Comparison of ENCODE assay signal across 1 cellular context in the genomic region with DNA sequence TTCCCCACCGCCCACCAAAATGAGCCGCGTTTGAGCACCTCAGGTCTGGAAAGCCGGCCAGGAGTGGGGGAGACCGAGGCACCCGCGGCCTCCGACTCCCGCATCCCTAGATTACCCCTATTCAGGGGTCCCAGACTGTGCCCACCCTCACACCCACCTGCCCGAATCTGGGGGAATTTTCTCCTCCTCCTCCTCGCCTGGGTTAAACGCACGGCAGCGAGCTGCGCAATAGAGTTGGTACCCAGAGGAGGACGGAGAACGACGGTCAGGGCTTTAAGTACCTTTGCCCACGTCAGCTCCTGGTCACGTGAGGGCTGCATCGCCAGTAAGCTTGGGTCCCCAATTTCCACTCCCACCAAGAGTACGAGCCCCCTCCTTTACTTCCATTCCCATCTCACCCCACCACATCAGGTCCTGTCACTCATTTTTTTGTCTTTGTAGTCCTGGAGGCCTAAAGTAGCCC.
A peak's percentile ranks its signal among the peaks of the same experiment; 100 is the strongest.
TF ChIP-seq lines count a peak whose summit lies in the region.

A gene (minus strand): TSS at position 250 of the 463 bp plus-strand sequence. CDS start 2,262 bp downstream, outside the sequence.

TF ChIP-seq in H1, 55 proteins besides CTCF, POLR2A, EP300 and RAD21:
- TF ChIP-seq CBX8 (IDR thresholded peaks at IDR 0.05; ENCODE audit: borderline replicate concordance, low read depth, low read length) (no peak), TAF1 (IDR thresholded peaks at IDR 0.05; ENCODE audit: low read depth, low read length) (peak; percentile 66), CBX5 (IDR thresholded peaks at IDR 0.05; ENCODE audit: low read depth, low read length) (no peak), EGR1 (IDR thresholded peaks at IDR 0.05; ENCODE audit: borderline replicate concordance, low read depth, low read length) (no peak), PHF8 (conservative IDR thresholded peaks at IDR 0.05; ENCODE audit: low read depth, low read length) (peak; percentile 66), SAP30 (IDR thresholded peaks at IDR 0.05; ENCODE audit: insufficient read depth, insufficient replicate concordance, low read length) (no peak), POLR2AphosphoS5 (IDR thresholded peaks at IDR 0.05; ENCODE audit: low read depth, low read length) (peak; percentile 93), CREB1 (IDR thresholded peaks at IDR 0.05) (peak; percentile 32; the same call in 1 of the 2 replicates), HDAC6 (IDR thresholded peaks at IDR 0.05; ENCODE audit: low read depth, low read length) (no peak), RBBP5 (IDR thresholded peaks at IDR 0.05; ENCODE audit: borderline replicate concordance, low read depth, low read length) (no peak), FOSL1 (IDR thresholded peaks at IDR 0.05; ENCODE audit: insufficient read depth, low read depth, low read length) (no peak), TBP (IDR thresholded peaks at IDR 0.05; ENCODE audit: low read depth, low read length) (peak; percentile 93), POU5F1 (IDR thresholded peaks at IDR 0.05; ENCODE audit: low read depth, low read length) (no peak), SUZ12 (IDR thresholded peaks at IDR 0.05; ENCODE audit: low read length) (no peak)
- TF ChIP-seq, protein P1, sequence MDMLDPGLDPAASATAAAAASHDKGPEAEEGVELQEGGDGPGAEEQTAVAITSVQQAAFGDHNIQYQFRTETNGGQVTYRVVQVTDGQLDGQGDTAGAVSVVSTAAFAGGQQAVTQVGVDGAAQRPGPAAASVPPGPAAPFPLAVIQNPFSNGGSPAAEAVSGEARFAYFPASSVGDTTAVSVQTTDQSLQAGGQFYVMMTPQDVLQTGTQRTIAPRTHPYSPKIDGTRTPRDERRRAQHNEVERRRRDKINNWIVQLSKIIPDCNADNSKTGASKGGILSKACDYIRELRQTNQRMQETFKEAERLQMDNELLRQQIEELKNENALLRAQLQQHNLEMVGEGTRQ (IDR thresholded peaks at IDR 0.05; ENCODE audit: low read length), result peak; percentile 92
- TF ChIP-seq, protein P2, sequence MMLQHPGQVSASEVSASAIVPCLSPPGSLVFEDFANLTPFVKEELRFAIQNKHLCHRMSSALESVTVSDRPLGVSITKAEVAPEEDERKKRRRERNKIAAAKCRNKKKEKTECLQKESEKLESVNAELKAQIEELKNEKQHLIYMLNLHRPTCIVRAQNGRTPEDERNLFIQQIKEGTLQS (IDR thresholded peaks at IDR 0.05; ENCODE audit: insufficient read depth, low read depth, low read length), result peak; percentile 65
